19 cellular contexts compared by ENCODE assay signal in the genomic region with DNA sequence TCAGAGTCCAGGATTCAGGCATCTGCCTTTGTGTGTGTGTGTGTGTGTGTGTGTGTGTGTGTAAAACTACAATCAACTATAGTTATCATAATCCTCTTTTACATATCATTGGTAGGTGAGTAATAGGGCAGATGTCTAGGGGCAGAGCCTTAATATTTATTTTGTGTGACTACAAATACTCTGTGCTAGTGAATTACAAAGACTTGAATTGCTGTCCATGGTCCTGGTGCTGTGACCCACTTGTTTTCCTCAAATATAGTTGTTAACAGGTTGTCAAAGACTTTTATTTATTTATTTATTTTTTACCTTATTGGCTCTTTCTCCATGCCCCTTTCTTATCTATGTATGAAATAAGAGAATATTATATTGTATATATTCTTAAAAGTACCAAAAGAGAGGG.
DNase-seq lines count a peak whose midpoint lies in the region; ATAC-seq and TF ChIP-seq lines count a peak whose summit lies in the region.
"Had no signal": no experiment of that assay in that cellular context is flagged by ENCODE, and none has a peak within 500 bp of the region (broad histone marks: within the 10 kb centered on the region; RNA-seq: fewer than 3 reads in every experiment).

No MANE protein-coding gene starts in this region.

- no peaks in the 10 kb centered on the region for H3K9me3 Mint-ChIP-seq in endodermal cell
- H3K9me3 Mint-ChIP-seq: activated CD8-positive, alpha-beta T cell treated with anti-CD3 and anti-CD28 coated beads for 36 hours had no signal

- no peaks in the 10 kb centered on the region for H3K4me1 ChIP-seq in NT2/D1 (ENCODE audit: insufficient read depth, insufficient read length)
- no peaks in the 10 kb centered on the region for H3K4me1 ChIP-seq in endodermal cell (ENCODE audit: control insufficient read depth, insufficient read depth, low read length)
- H3K4me1 ChIP-seq in suprapubic skin: no peaks in the 10 kb centered on the region
- H3K4me1 ChIP-seq: HAP-1 had no signal

- H3K4me3 ChIP-seq in NT2/D1 (ENCODE audit: insufficient read length, low read depth) (no peak overlapping the region), endodermal cell (ENCODE audit: low read length) (no peak overlapping the region), suprapubic skin (no peak overlapping the region)
- H3K4me3 ChIP-seq: HAP-1, mucosa of descending colon had no signal

- TF ChIP-seq CTCF in endodermal cell (conservative IDR thresholded peaks at IDR 0.05) (no peak), suprapubic skin (IDR thresholded peaks at IDR 0.05) (no peak)

- no peaks in the 10 kb centered on the region for H3K4me1 Mint-ChIP-seq in endodermal cell
- H3K4me1 Mint-ChIP-seq: T-cell had no signal

- H3K36me3 Mint-ChIP-seq in endodermal cell (ENCODE audit: low read depth): no peaks in the 10 kb centered on the region
- H3K36me3 Mint-ChIP-seq: T-cell had no signal

- no peaks in the 10 kb centered on the region for H3K27me3 Mint-ChIP-seq in endodermal cell (ENCODE audit: insufficient read depth)
- H3K27me3 Mint-ChIP-seq: activated CD8-positive, alpha-beta T cell treated with anti-CD3 and anti-CD28 coated beads for 36 hours; T-cell had no signal

- no peak overlapping the region for H3K27ac Mint-ChIP-seq in endodermal cell
- H3K27ac Mint-ChIP-seq: activated CD8-positive, alpha-beta T cell treated with anti-CD3 and anti-CD28 coated beads for 36 hours; T-cell had no signal

- DNase-seq in EH (ENCODE audit: low read depth) (peak; percentile 9), NT2/D1 (ENCODE audit: low read depth, low spot score) (peak; percentile 15), endodermal cell (peak; percentile 63), left kidney (ENCODE audit: low read depth, low spot score) (peak; percentile 54), NAMALWA (ENCODE audit: low spot score) (no peak), suprapubic skin (ENCODE audit: low spot score in 2 of 2) (no peak)
- no peak for DNase-seq in activated naive CD4-positive, alpha-beta T cell (lab: John Stamatoyannopoulos, UW)
- DNase-seq: activated CD8-positive, alpha-beta T cell treated with anti-CD3 and anti-CD28 coated beads for 36 hours; COR-L47; mucosa of descending colon; NCI-H2081; NCI-H774; occipital lobe; stimulated activated CD4-positive, alpha-beta T cell treated with anti-CD3 and anti-CD28 coated beads, Interleukin-2, amount 100 ng/mL, for 48 hours; T-cell had no signal

- TF ChIP-seq POLR2A in suprapubic skin (IDR thresholded peaks at IDR 0.05): no peak

- no peak for TF ChIP-seq EP300 in suprapubic skin (IDR thresholded peaks at IDR 0.05)

- H3K36me3 ChIP-seq in NT2/D1 (ENCODE audit: insufficient read depth, insufficient read length, low read length) (no peaks in the 10 kb centered on the region), endodermal cell (ENCODE audit: control insufficient read depth, insufficient read depth, low read length) (no peaks in the 10 kb centered on the region), suprapubic skin (no peaks in the 10 kb centered on the region)
- H3K36me3 ChIP-seq: HAP-1 had no signal

- no peaks in the 10 kb centered on the region for H3K9me3 ChIP-seq in NT2/D1 (ENCODE audit: insufficient read depth, low read length)
- H3K9me3 ChIP-seq in endodermal cell (ENCODE audit: control insufficient read depth, low read length): no peaks in the 10 kb centered on the region
- no peaks in the 10 kb centered on the region for H3K9me3 ChIP-seq in suprapubic skin
- H3K9me3 ChIP-seq: HAP-1, mucosa of descending colon had no signal

- H3K27ac ChIP-seq in endodermal cell (ENCODE audit: low read depth, low read length) (no peak overlapping the region), suprapubic skin (no peak overlapping the region)
- H3K27ac ChIP-seq: VCaP had no signal

- ATAC-seq in HG03571 (IDR thresholded peaks at IDR 0.05; ENCODE audit: unreplicated experiment): no peak
- ATAC-seq: activated CD8-positive, alpha-beta T cell treated with anti-CD3 and anti-CD28 coated beads for 36 hours; mucosa of descending colon; sciatic nerve; T-cell had no signal

- H3K9ac ChIP-seq in NT2/D1 (ENCODE audit: insufficient read length, low read depth) (no peak overlapping the region), endodermal cell (ENCODE audit: extremely low read depth, low read length, poor library complexity, severe bottlenecking) (no peak overlapping the region)

- no peak overlapping the region for H3K4me3 Mint-ChIP-seq in endodermal cell
- H3K4me3 Mint-ChIP-seq: activated CD8-positive, alpha-beta T cell treated with anti-CD3 and anti-CD28 coated beads for 36 hours; T-cell had no signal

- H3K27me3 ChIP-seq in NT2/D1 (ENCODE audit: insufficient read depth, insufficient read length) (no peaks in the 10 kb centered on the region), endodermal cell (ENCODE audit: control insufficient read depth, insufficient read depth, low read length, poor library complexity, severe bottlenecking) (no peaks in the 10 kb centered on the region), suprapubic skin (no peaks in the 10 kb centered on the region)

Comparison
In these comparisons a context has a peak if more than half of its experiments do, and no peak if none do; other contexts are left out.
1. DNase-seq: peak in EH (single experiment), NT2/D1 (single experiment), endodermal cell (single experiment) and left kidney (single experiment); none in activated naive CD4-positive, alpha-beta T cell (0 of 4), NAMALWA (single experiment) and suprapubic skin (0 of 2).